15 cellular contexts compared by ENCODE assay signal in genomic region chr10:47121336-47121735, GRCh38.
DNase-seq lines count a peak whose midpoint lies in the region; ATAC-seq and TF ChIP-seq lines count a peak whose summit lies in the region.
"Had no signal": no experiment of that assay in that cellular context is flagged by ENCODE, and none has a peak within 500 bp of the region (broad histone marks: within the 10 kb centered on the region; RNA-seq: fewer than 3 reads in every experiment).

No MANE protein-coding gene starts in this region.

- H3K27ac Mint-ChIP-seq in GM23338: no peak overlapping the region
- no peak overlapping the region for H3K27ac Mint-ChIP-seq in naive thymus-derived CD8-positive, alpha-beta T cell
- H3K27ac Mint-ChIP-seq: IgD-negative memory B cell had no signal

- peak overlapping the region; percentile 6 for H2BK12ac ChIP-seq in trophoblast cell (ENCODE audit: low read length)

- H3K79me1 ChIP-seq in trophoblast cell (ENCODE audit: low read length): no peaks in the 10 kb centered on the region

- no peak overlapping the region for H4K8ac ChIP-seq in trophoblast cell (ENCODE audit: low read depth, low read length)

- H2AK5ac ChIP-seq in trophoblast cell (ENCODE audit: low read length): no peak overlapping the region

- H3F3A ChIP-seq in GM23338 (replicated peaks; ENCODE audit: low read depth): no peaks in the 10 kb centered on the region

- no peak overlapping the region for H4K12ac ChIP-seq in trophoblast cell (ENCODE audit: low read depth, low read length)

- H3K9ac ChIP-seq in adipocyte (ENCODE audit: low read length) (no peak overlapping the region), trophoblast cell (ENCODE audit: low read length) (no peak overlapping the region)
- H3K9ac ChIP-seq: SK-N-SH had no signal

- H3K4me3 Mint-ChIP-seq in GM23338: no peak overlapping the region
- H3K4me3 Mint-ChIP-seq in naive thymus-derived CD8-positive, alpha-beta T cell: no peak overlapping the region
- H3K4me3 Mint-ChIP-seq: IgD-negative memory B cell had no signal

- no peak; the same call in 2 of the 3 replicates for ATAC-seq in GM23338
- ATAC-seq in foreskin keratinocyte: peak; percentile 35
- no peak for ATAC-seq in GM21515 (IDR thresholded peaks at IDR 0.05; ENCODE audit: unreplicated experiment)
- ATAC-seq in naive thymus-derived CD8-positive, alpha-beta T cell: no peak
- ATAC-seq in GM18909 (IDR thresholded peaks at IDR 0.05; ENCODE audit: poor library complexity, unreplicated experiment): no peak

- POLR2A ChIA-PET in naive thymus-derived CD8-positive, alpha-beta T cell (lab: Charles Lee): no interaction called here

- H2BK120ac ChIP-seq in trophoblast cell (ENCODE audit: insufficient read depth, low read length, poor library complexity): no peak overlapping the region

- peaks cover 20% of the 10 kb centered on the region for H3K4me1 Mint-ChIP-seq in GM23338
- peaks cover 0 to 7% (median 0%) of the 10 kb centered on the region in 4 donors for H3K4me1 Mint-ChIP-seq in naive thymus-derived CD8-positive, alpha-beta T cell
- H3K4me1 Mint-ChIP-seq: IgD-negative memory B cell had no signal

- H2AFZ ChIP-seq in GM23338 (peak overlapping the region; percentile 39; the same call in 1 of the 2 replicates), trophoblast cell (ENCODE audit: insufficient read depth, low read length, poor library complexity) (no peak overlapping the region)

- H4K91ac ChIP-seq in trophoblast cell (ENCODE audit: low read depth, low read length): no peak overlapping the region

- H3K79me2 ChIP-seq in GM23338 (replicated peaks; ENCODE audit: insufficient read depth) (no peaks in the 10 kb centered on the region), trophoblast cell (ENCODE audit: control insufficient read depth, insufficient read depth, low read length, poor library complexity) (no peaks in the 10 kb centered on the region)

- H4K20me1 ChIP-seq in GM23338 (replicated peaks; ENCODE audit: insufficient read depth): no peaks in the 10 kb centered on the region

- peaks cover 2% of the 10 kb centered on the region for H3K9me3 ChIP-seq in adipocyte (ENCODE audit: control insufficient read depth, low read length)
- H3K9me3 ChIP-seq in trophoblast cell (ENCODE audit: insufficient read depth, low read depth, low read length): no peaks in the 10 kb centered on the region
- H3K9me3 ChIP-seq: SK-N-SH had no signal

- no peak overlapping the region for H3K4me3 ChIP-seq in GM23338
- H3K4me3 ChIP-seq in adipocyte (ENCODE audit: low read length): no peak overlapping the region
- H3K4me3 ChIP-seq in trophoblast cell (ENCODE audit: low read depth, low read length): no peak overlapping the region

- no peak overlapping the region for H3K14ac ChIP-seq in trophoblast cell (ENCODE audit: low read length)

- no peak for DNase-seq in GM23338 (ENCODE audit: low spot score)
- peak; percentile 55 for DNase-seq in adipocyte (ENCODE audit: low read depth)
- peak in 1 of 2 donors; percentile 17 for DNase-seq in foreskin keratinocyte
- DNase-seq in trophoblast cell: peak; percentile 8 to 67
- DNase-seq in naive thymus-derived CD8-positive, alpha-beta T cell: no peak
- DNase-seq: GOT3, Kasumi-1, NCI-H1105 treated with DMSO at 0.1 percent for 48 hours, NCI-H187, NCI-H69, SHP77, SK-N-SH had no signal

- TF ChIP-seq CTCF in GM23338 (conservative IDR thresholded peaks at IDR 0.05; ENCODE audit: low read depth in 2 of 2): no peak
- TF ChIP-seq CTCF in foreskin keratinocyte (conservative IDR thresholded peaks at IDR 0.05): no peak

- H3K18ac ChIP-seq in trophoblast cell (ENCODE audit: low read length): no peak overlapping the region

- no peak overlapping the region for H3K23ac ChIP-seq in trophoblast cell (ENCODE audit: low read length)

- H2BK5ac ChIP-seq in trophoblast cell (ENCODE audit: low read depth, low read length, poor library complexity): no peak overlapping the region

- no peaks in the 10 kb centered on the region for H3K4me1 ChIP-seq in GM23338 (ENCODE audit: insufficient read depth)
- no peaks in the 10 kb centered on the region for H3K4me1 ChIP-seq in adipocyte (ENCODE audit: control insufficient read depth, insufficient read depth, low read length)
- H3K4me1 ChIP-seq in foreskin keratinocyte: no peaks in the 10 kb centered on the region
- peaks cover 0 to 4% of the 10 kb centered on the region in 2 experiments for H3K4me1 ChIP-seq in trophoblast cell (ENCODE audit: control insufficient read depth in 1 of 2, insufficient read depth in 2 of 2, low read length in 2 of 2)

- no peak overlapping the region for H3K4me2 ChIP-seq in GM23338
- H3K4me2 ChIP-seq in trophoblast cell (ENCODE audit: low read length): no peak overlapping the region
- H3K4me2 ChIP-seq: SK-N-SH had no signal

- peaks cover 2% of the 10 kb centered on the region for H3K27me3 Mint-ChIP-seq in GM23338 (ENCODE audit: insufficient read depth, low read depth, poor library complexity)
- peaks cover 0 to 2% (median 0%) of the 10 kb centered on the region in 5 donors for H3K27me3 Mint-ChIP-seq in naive thymus-derived CD8-positive, alpha-beta T cell

- H3K4ac ChIP-seq in trophoblast cell (ENCODE audit: low read depth, low read length): no peak overlapping the region

- no CpG with 5 or more reads among the region's 7 CpGs for WGBS in trophoblast cell (ENCODE audit: extremely low coverage, insufficient coverage, insufficient read length)

- H3K27ac ChIP-seq in GM23338 (ENCODE audit: low read depth) (no peak overlapping the region), foreskin keratinocyte (no peak overlapping the region), trophoblast cell (ENCODE audit: low read depth, low read length) (no peak overlapping the region)

- H3K36me3 ChIP-seq in GM23338 (ENCODE audit: insufficient read depth): no peaks in the 10 kb centered on the region
- no peaks in the 10 kb centered on the region for H3K36me3 ChIP-seq in adipocyte (ENCODE audit: control insufficient read depth, insufficient read depth, low read length, severe bottlenecking)
- no peaks in the 10 kb centered on the region for H3K36me3 ChIP-seq in trophoblast cell (ENCODE audit: control insufficient read depth in 1 of 2, insufficient read depth in 2 of 2, low read length in 2 of 2)

- H3K9me3 Mint-ChIP-seq in GM23338: peaks cover 4% of the 10 kb centered on the region; the same call in 1 of the 3 replicates
- H3K9me3 Mint-ChIP-seq in naive thymus-derived CD8-positive, alpha-beta T cell: peaks cover 0 to 6% (median 0%) of the 10 kb centered on the region in 9 donors
- H3K9me3 Mint-ChIP-seq: IgD-negative memory B cell had no signal

- no peaks in the 10 kb centered on the region for H3K36me3 Mint-ChIP-seq in GM23338 (ENCODE audit: low read depth)
- H3K36me3 Mint-ChIP-seq in naive thymus-derived CD8-positive, alpha-beta T cell: no peaks in the 10 kb centered on the region
- H3K36me3 Mint-ChIP-seq: IgD-negative memory B cell had no signal

- H3K27me3 ChIP-seq in GM23338 (ENCODE audit: insufficient read depth) (no peaks in the 10 kb centered on the region), adipocyte (replicated peaks; ENCODE audit: control insufficient read depth, insufficient read depth, low read length) (no peaks in the 10 kb centered on the region), foreskin keratinocyte (peaks cover 54% of the 10 kb centered on the region), trophoblast cell (ENCODE audit: insufficient read depth, low read length) (no peaks in the 10 kb centered on the region)

- H3K9me2 ChIP-seq in GM23338 (ENCODE audit: insufficient read depth): peaks cover 10% of the 10 kb centered on the region
- H3K9me2 ChIP-seq: SK-N-SH had no signal

TF ChIP-seq in GM23338, 12 proteins besides CTCF, POLR2A, EP300 and RAD21 (continues in another document):
- TF ChIP-seq, protein P1, sequence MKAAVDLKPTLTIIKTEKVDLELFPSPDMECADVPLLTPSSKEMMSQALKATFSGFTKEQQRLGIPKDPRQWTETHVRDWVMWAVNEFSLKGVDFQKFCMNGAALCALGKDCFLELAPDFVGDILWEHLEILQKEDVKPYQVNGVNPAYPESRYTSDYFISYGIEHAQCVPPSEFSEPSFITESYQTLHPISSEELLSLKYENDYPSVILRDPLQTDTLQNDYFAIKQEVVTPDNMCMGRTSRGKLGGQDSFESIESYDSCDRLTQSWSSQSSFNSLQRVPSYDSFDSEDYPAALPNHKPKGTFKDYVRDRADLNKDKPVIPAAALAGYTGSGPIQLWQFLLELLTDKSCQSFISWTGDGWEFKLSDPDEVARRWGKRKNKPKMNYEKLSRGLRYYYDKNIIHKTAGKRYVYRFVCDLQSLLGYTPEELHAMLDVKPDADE (IDR thresholded peaks at IDR 0.05): no peak
- TF ChIP-seq ZNF331 (CRISPR knock-in tag; IDR thresholded peaks at IDR 0.05; ENCODE audit: low read depth): no peak

Comparison
In these comparisons a context has a peak if more than half of its experiments do, and no peak if none do; other contexts are left out.
1. DNase-seq: peak in adipocyte (single experiment) and trophoblast cell (2 of 2); none in GM23338 (single experiment) and naive thymus-derived CD8-positive, alpha-beta T cell (0 of 10).